ENCODE assay signal across 8 cellular contexts in the genomic region with DNA sequence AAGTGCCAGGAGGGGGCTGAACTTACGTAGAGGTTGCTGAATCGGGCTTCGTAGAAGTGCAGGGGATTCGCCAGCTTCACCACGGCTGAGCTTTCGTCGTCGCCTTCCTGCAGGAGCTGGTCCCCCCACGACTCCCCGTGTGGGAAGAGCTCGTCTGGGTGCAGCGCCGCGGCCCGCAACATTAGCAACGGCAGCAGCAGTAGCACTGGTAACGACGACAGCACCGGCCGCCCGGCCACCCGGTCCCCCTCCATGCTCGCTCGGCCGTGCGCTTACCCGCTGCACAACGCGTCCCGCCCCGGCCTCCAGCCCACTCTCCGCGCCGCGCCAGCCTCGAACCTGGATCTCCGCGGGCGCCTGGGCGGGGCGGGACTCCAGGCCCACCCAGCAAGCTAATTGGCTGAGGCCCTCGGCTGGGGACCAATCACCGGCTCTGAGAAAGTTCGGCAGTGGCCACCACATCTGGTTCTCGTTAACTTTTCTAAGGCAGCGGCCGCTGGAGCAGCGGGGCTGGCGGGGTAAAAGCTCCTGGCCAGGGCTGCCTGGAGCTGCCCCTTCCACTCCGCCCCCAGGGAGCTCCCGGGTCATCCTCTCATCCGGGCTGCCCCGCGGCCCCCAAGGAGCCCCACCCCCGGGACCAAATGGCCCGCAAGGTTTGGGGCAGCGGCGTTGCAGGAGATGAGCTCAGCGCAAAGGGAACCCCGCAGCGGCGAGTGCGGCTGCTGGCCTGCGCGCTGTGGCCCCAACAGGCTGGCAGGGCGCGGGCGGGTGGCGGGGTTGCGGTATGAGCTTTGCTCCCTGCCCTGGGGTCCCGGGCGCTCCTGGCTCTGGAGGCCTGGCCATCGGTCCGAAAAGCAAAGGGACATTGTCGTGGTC. TPM values are rescaled to one million over a fixed set of nuclear protein-coding genes. Genes with fewer than 3 reads are reported as not detected.
DNase-seq lines count a peak whose midpoint lies in the region; ATAC-seq and TF ChIP-seq lines count a peak whose summit lies in the region.

A gene with protein sequence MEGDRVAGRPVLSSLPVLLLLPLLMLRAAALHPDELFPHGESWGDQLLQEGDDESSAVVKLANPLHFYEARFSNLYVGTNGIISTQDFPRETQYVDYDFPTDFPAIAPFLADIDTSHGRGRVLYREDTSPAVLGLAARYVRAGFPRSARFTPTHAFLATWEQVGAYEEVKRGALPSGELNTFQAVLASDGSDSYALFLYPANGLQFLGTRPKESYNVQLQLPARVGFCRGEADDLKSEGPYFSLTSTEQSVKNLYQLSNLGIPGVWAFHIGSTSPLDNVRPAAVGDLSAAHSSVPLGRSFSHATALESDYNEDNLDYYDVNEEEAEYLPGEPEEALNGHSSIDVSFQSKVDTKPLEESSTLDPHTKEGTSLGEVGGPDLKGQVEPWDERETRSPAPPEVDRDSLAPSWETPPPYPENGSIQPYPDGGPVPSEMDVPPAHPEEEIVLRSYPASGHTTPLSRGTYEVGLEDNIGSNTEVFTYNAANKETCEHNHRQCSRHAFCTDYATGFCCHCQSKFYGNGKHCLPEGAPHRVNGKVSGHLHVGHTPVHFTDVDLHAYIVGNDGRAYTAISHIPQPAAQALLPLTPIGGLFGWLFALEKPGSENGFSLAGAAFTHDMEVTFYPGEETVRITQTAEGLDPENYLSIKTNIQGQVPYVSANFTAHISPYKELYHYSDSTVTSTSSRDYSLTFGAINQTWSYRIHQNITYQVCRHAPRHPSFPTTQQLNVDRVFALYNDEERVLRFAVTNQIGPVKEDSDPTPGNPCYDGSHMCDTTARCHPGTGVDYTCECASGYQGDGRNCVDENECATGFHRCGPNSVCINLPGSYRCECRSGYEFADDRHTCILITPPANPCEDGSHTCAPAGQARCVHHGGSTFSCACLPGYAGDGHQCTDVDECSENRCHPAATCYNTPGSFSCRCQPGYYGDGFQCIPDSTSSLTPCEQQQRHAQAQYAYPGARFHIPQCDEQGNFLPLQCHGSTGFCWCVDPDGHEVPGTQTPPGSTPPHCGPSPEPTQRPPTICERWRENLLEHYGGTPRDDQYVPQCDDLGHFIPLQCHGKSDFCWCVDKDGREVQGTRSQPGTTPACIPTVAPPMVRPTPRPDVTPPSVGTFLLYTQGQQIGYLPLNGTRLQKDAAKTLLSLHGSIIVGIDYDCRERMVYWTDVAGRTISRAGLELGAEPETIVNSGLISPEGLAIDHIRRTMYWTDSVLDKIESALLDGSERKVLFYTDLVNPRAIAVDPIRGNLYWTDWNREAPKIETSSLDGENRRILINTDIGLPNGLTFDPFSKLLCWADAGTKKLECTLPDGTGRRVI (N-terminal part only) (minus strand): TSS at position 319 of the 876 bp plus-strand sequence. CDS start 65 bp downstream, at position 254.

- peaks cover 0 to 57% (median 4%) of the 10 kb centered on the region in 4 donors for H3K27me3 ChIP-seq in esophagus squamous epithelium
- H3K27me3 ChIP-seq in mononuclear cell (ENCODE audit: insufficient read depth, low read length), result peaks cover 61% of the 10 kb centered on the region

- H3K9me3 Mint-ChIP-seq in Calu3 (ENCODE audit: low read depth, unreplicated experiment), result no peaks in the 10 kb centered on the region
- H3K9me3 Mint-ChIP-seq in stimulated activated naive B cell treated with anti-CD40 and anti-IgM and Interleukin-4, amounts not matched to agents 10 μg/mL and 1 μg/mL and 100 μg/mL, for 72 hours, result peaks cover 1 to 4% of the 10 kb centered on the region in 2 donors

- peak within 1 kb of the TSS; percentile 69 to 91 (median 81) for H3K27ac ChIP-seq in esophagus squamous epithelium

- no peak within 1 kb of the TSS for H3K27ac Mint-ChIP-seq in Calu3 (ENCODE audit: unreplicated experiment)
- H3K27ac Mint-ChIP-seq in stimulated activated naive B cell treated with anti-CD40 and anti-IgM and Interleukin-4, amounts not matched to agents 10 μg/mL and 1 μg/mL and 100 μg/mL, for 72 hours, result peak within 1 kb of the TSS; percentile 68

- peak in 2 of 4 donors; percentile 43 to 64 for TF ChIP-seq POLR2A in esophagus squamous epithelium (IDR thresholded peaks at IDR 0.05)

- H3K36me3 ChIP-seq in esophagus squamous epithelium, result no peaks in the 10 kb centered on the region

- no peaks in the 10 kb centered on the region for H3K36me3 Mint-ChIP-seq in Calu3 (ENCODE audit: insufficient read depth, unreplicated experiment)
- peaks cover 0 to 1% of the 10 kb centered on the region in 2 donors for H3K36me3 Mint-ChIP-seq in stimulated activated naive B cell treated with anti-CD40 and anti-IgM and Interleukin-4, amounts not matched to agents 10 μg/mL and 1 μg/mL and 100 μg/mL, for 72 hours

- TF ChIP-seq CTCF in Calu3 (IDR thresholded peaks at IDR 0.05; ENCODE audit: unreplicated experiment) (no peak), esophagus squamous epithelium (IDR thresholded peaks at IDR 0.05) (no peak)

- H3K4me3 ChIP-seq in Jurkat, Clone E6-1 (ENCODE audit: low read length), result peak within 1 kb of the TSS; percentile 28
- peak within 1 kb of the TSS; percentile 25 to 77 (median 55) for H3K4me3 ChIP-seq in esophagus squamous epithelium
- peak within 1 kb of the TSS; percentile 22 for H3K4me3 ChIP-seq in mononuclear cell (ENCODE audit: low read length)

- no TSS peak for BruUV-seq in Calu3 (replicated peaks; lab: Mats Ljungman, UMichigan)

- WGBS in esophagus squamous epithelium, 2 donors, result 10% methylated on average over 4 of the region's 75 CpGs; no CpG with 5 or more reads in 1 of the 2 donors

- intact Hi-C loops in Calu3 (cut with micrococcal nuclease; ENCODE audit: unreplicated experiment), result no loop called here
- intact Hi-C loops in esophagus squamous epithelium (cut with DNase I), result no loop called here

- no peaks in the 10 kb centered on the region for H3K9me3 ChIP-seq in esophagus squamous epithelium
- no peaks in the 10 kb centered on the region for H3K9me3 ChIP-seq in mononuclear cell (ENCODE audit: low read depth, low read length)

- peaks cover 71% of the 10 kb centered on the region for H3K27me3 Mint-ChIP-seq in Calu3 (ENCODE audit: unreplicated experiment)
- peaks cover 29 to 37% of the 10 kb centered on the region in 2 donors for H3K27me3 Mint-ChIP-seq in stimulated activated naive B cell treated with anti-CD40 and anti-IgM and Interleukin-4, amounts not matched to agents 10 μg/mL and 1 μg/mL and 100 μg/mL, for 72 hours

- peaks cover 18 to 37% (median 20%) of the 10 kb centered on the region in 3 donors for H3K4me1 ChIP-seq in esophagus squamous epithelium
- peaks cover 24% of the 10 kb centered on the region for H3K4me1 ChIP-seq in mononuclear cell (ENCODE audit: insufficient read depth, low read length)

- H3K4me1 Mint-ChIP-seq in Calu3 (ENCODE audit: low read depth, unreplicated experiment), result no peaks in the 10 kb centered on the region
- H3K4me1 Mint-ChIP-seq in stimulated activated naive B cell treated with anti-CD40 and anti-IgM and Interleukin-4, amounts not matched to agents 10 μg/mL and 1 μg/mL and 100 μg/mL, for 72 hours, result peaks cover 17 to 25% of the 10 kb centered on the region in 2 donors

- CTCF ChIA-PET in Calu3 (lab: Charles Lee), result no interaction called here

- peak; percentile 82 to 87 for ATAC-seq in stimulated activated naive B cell treated with anti-CD40 and anti-IgM and Interleukin-4, amounts not matched to agents 10 μg/mL and 1 μg/mL and 100 μg/mL, for 72 hours (replicated peaks)
- ATAC-seq in HG02970 (IDR thresholded peaks at IDR 0.05; ENCODE audit: low FRiP score, unreplicated experiment), result no peak

- DNase-seq in Calu3, result peak; percentile 19
- no peak for DNase-seq in Jurkat, Clone E6-1 (ENCODE audit: low read depth, low spot score)
- peak; percentile 79 for DNase-seq in activated CD8-positive, alpha-beta memory T cell treated with anti-CD3 and anti-CD28 coated beads, Interleukin-2, amount 50 U/mL, for 48 hours
- DNase-seq in esophagus squamous epithelium (lab: John Stamatoyannopoulos, UW), result no peak
- peak; percentile 48 for DNase-seq in stimulated activated naive B cell treated with anti-CD40 and anti-IgM and Interleukin-4, amounts not matched to agents 10 μg/mL and 1 μg/mL and 100 μg/mL, for 72 hours
- no peak for DNase-seq in NAMALWA (ENCODE audit: low spot score)

- H3K4me3 Mint-ChIP-seq in Calu3 (ENCODE audit: low read depth, unreplicated experiment), result peak within 1 kb of the TSS; percentile 64
- peak within 1 kb of the TSS; percentile 77 to 81 for H3K4me3 Mint-ChIP-seq in stimulated activated naive B cell treated with anti-CD40 and anti-IgM and Interleukin-4, amounts not matched to agents 10 μg/mL and 1 μg/mL and 100 μg/mL, for 72 hours

RNA-seq across cellular contexts. Expression of the gene that starts here (rescaled TPM):
- not detected in 2 replicates for total RNA-seq in Calu3 (2022)
- 3.7 TPM for polyA plus RNA-seq in Jurkat, Clone E6-1 (2012; ENCODE audit: insufficient read depth, insufficient read length)
- total RNA-seq in esophagus squamous epithelium, result 10 to 100 TPM in 1 of 4 donors, 1 to 10 TPM in 2, under 1 TPM in 1; 0.91 to 12.2 (median 3.2) TPM
- 0.31 TPM for total RNA-seq in mononuclear cell

Comparison
In these comparisons a context has a peak if more than half of its experiments do, and no peak if none do; other contexts are left out.
1. Peak in DNase-seq in Calu3; RNA of the gene not detected or under 1 TPM.
2. DNase-seq: peak in activated CD8-positive, alpha-beta memory T cell treated with anti-CD3 and anti-CD28 coated beads, Interleukin-2, amount 50 U/mL, for 48 hours (single experiment) and stimulated activated naive B cell treated with anti-CD40 and anti-IgM and Interleukin-4, amounts not matched to agents 10 μg/mL and 1 μg/mL and 100 μg/mL, for 72 hours (single experiment); none in Jurkat, Clone E6-1 (single experiment), esophagus squamous epithelium (single experiment) and NAMALWA (single experiment).
3. Peak in every context shown above with its lines, with median percentiles within 50 percentile points of each other: H3K4me3 ChIP-seq.